Comparison of ENCODE assay signal across 8 cellular contexts in the genomic region with DNA sequence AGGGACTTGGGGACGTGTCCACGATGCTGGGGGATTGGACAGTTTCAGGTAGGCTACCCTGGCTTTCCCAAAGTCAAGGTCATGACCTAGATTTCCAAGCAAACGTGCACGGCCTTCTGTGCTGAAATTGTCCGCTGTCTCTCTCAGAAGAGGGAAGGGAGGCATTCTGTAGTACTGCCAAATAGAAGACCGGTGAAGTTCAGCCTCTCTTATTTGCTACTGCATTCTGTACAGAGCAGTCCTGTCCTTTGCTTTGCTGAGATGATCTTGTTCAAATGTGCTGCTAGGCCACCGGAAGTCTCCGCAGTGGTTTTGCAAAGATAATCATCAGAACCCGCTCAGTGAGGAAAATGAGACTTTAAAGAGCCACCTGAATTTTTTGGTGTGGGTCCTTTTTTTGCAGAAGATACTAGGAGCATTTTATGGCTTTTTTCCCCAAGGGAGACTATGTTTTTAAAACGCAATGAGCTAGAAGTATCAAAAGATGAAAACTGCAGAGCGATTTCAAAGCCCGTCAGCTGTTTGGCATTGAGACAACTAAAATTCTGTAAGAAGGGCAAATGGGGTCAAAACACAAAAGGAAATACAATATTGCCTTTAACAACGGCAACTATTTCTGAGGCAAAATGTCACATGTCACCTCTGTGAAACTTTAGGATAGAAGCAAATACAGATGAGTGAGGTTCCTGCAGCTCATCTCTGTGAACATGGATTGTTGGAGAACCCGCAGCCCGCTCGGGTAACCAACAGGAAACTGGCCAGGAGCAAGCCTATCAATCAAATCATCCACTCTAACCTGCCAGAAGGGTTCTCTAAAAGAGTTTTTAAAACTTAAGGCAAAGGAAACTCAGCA. TPM values are rescaled to one million over a fixed set of nuclear protein-coding genes. Genes with fewer than 3 reads are reported as not detected.
DNase-seq lines count a peak whose midpoint lies in the region; ATAC-seq and TF ChIP-seq lines count a peak whose summit lies in the region.

No MANE protein-coding gene starts in this region.

- H3K4me1 Mint-ChIP-seq in stimulated activated memory B cell treated with anti-CD40 and anti-IgM and Interleukin-4, amounts not matched to agents 10 μg/mL and 1 μg/mL and 100 μg/mL, for 72 hours: peaks cover 17% of the 10 kb centered on the region

- H3K4me1 ChIP-seq in KMS-11 (ENCODE audit: low read depth, poor library complexity, severe bottlenecking) (peaks cover 17% of the 10 kb centered on the region), fibroblast of lung (ENCODE audit: control insufficient read depth, extremely low read depth, insufficient read depth, low read length) (peaks cover 11% of the 10 kb centered on the region)

- TF ChIP-seq CTCF in KMS-11 (conservative IDR thresholded peaks at IDR 0.05; ENCODE audit: low read depth, low read length) (no peak), fibroblast of lung (conservative IDR thresholded peaks at IDR 0.05 in 1 of 2, IDR thresholded peaks at IDR 0.05 in 1 of 2; ENCODE audit: low read depth in 1 of 2, low read length in 2 of 2) (no peak), foreskin fibroblast (IDR thresholded peaks at IDR 0.05; ENCODE audit: low read depth, low read length) (no peak), GM20000 (IDR thresholded peaks at IDR 0.05; ENCODE audit: extremely low read depth, missing control alignments) (no peak)

- H3K9ac ChIP-seq in KMS-11 (no peak overlapping the region), fibroblast of lung (ENCODE audit: insufficient read depth, low read length) (no peak overlapping the region)

- no peaks in the 10 kb centered on the region for H3K9me3 Mint-ChIP-seq in stimulated activated memory B cell treated with anti-CD40 and anti-IgM and Interleukin-4, amounts not matched to agents 10 μg/mL and 1 μg/mL and 100 μg/mL, for 72 hours

- H3K36me3 ChIP-seq in KMS-11 (ENCODE audit: insufficient read depth) (no peaks in the 10 kb centered on the region), fibroblast of lung (ENCODE audit: control insufficient read depth, insufficient read depth, low read length) (no peaks in the 10 kb centered on the region)

- no peaks in the 10 kb centered on the region for H3K36me3 Mint-ChIP-seq in stimulated activated memory B cell treated with anti-CD40 and anti-IgM and Interleukin-4, amounts not matched to agents 10 μg/mL and 1 μg/mL and 100 μg/mL, for 72 hours

- peak overlapping the region; percentile 89 for H3K4me2 ChIP-seq in KMS-11
- peak overlapping the region; percentile 11 for H3K4me2 ChIP-seq in fibroblast of lung (ENCODE audit: extremely low read depth, insufficient read depth, low read length)

- no peaks in the 10 kb centered on the region for H3K9me3 ChIP-seq in fibroblast of lung (ENCODE audit: control insufficient read depth, insufficient read depth, low read depth, low read length)

- H3K27ac ChIP-seq in KMS-11: no peak overlapping the region
- H3K27ac ChIP-seq in fibroblast of lung (ENCODE audit: insufficient read depth, low read length): no peak overlapping the region

- H3K4me3 ChIP-seq in KMS-11 (IDR thresholded peaks at IDR 0.05; ENCODE audit: insufficient read depth, low read depth, low read length): no peak overlapping the region
- H3K4me3 ChIP-seq in fibroblast of lung (replicated peaks in 1 of 4; ENCODE audit: control extremely low read depth in 1 of 4, insufficient read depth in 1 of 4, low read depth in 3 of 4, low read length in 4 of 4): no peak overlapping the region
- H3K4me3 ChIP-seq in foreskin fibroblast (ENCODE audit: low read depth in 1 of 2, low read length in 2 of 2): no peak overlapping the region

- H3K79me2 ChIP-seq in KMS-11 (ENCODE audit: insufficient read depth, low read depth): peaks cover 5% of the 10 kb centered on the region; the same call in 1 of the 2 replicates
- peaks cover 20% of the 10 kb centered on the region for H3K79me2 ChIP-seq in fibroblast of lung (ENCODE audit: control insufficient read depth, insufficient read depth, low read length)

- peaks cover 8% of the 10 kb centered on the region for H3K27me3 Mint-ChIP-seq in stimulated activated memory B cell treated with anti-CD40 and anti-IgM and Interleukin-4, amounts not matched to agents 10 μg/mL and 1 μg/mL and 100 μg/mL, for 72 hours

- no peak overlapping the region for H3K4me3 Mint-ChIP-seq in stimulated activated memory B cell treated with anti-CD40 and anti-IgM and Interleukin-4, amounts not matched to agents 10 μg/mL and 1 μg/mL and 100 μg/mL, for 72 hours

- peak overlapping the region; percentile 86; the same call in 1 of the 2 replicates for H2AFZ ChIP-seq in KMS-11 (ENCODE audit: low read depth)
- peak overlapping the region; percentile 60 for H2AFZ ChIP-seq in fibroblast of lung (ENCODE audit: low read length)

- ATAC-seq in stimulated activated memory B cell treated with anti-CD40 and anti-IgM and Interleukin-4, amounts not matched to agents 10 μg/mL and 1 μg/mL and 100 μg/mL, for 72 hours: no peak

- H3K27ac Mint-ChIP-seq in stimulated activated memory B cell treated with anti-CD40 and anti-IgM and Interleukin-4, amounts not matched to agents 10 μg/mL and 1 μg/mL and 100 μg/mL, for 72 hours: no peak overlapping the region

- DNase-seq in activated CD4-positive, alpha-beta T cell treated with anti-CD3 and anti-CD28 coated beads, Interleukin-2, amount 50 U/mL, for 48 hours: peak; percentile 33 to 43
- no peak for DNase-seq in fibroblast of lung (ENCODE audit: low read depth in 2 of 2)
- peak; percentile 10 to 15 for DNase-seq in stimulated activated CD8-positive, alpha-beta memory T cell treated with anti-CD3 and anti-CD28 coated beads, Interleukin-15, amount 100 ng/mL, for 48 hours (ENCODE audit: low read depth in 2 of 2)
- no peak for DNase-seq in foreskin fibroblast
- DNase-seq in GM20000 (ENCODE audit: low spot score): no peak
- DNase-seq in GDM1 (lab: John Stamatoyannopoulos, UW): no peak

- H4K20me1 ChIP-seq in KMS-11 (ENCODE audit: insufficient read depth) (no peaks in the 10 kb centered on the region), fibroblast of lung (ENCODE audit: control insufficient read depth, extremely low read depth, insufficient read depth, low read length) (no peaks in the 10 kb centered on the region)

- H3K27me3 ChIP-seq in KMS-11 (ENCODE audit: insufficient read depth, low read depth) (no peaks in the 10 kb centered on the region), fibroblast of lung (ENCODE audit: control insufficient read depth, insufficient read depth, low read length) (no peaks in the 10 kb centered on the region)

RNA-seq across cellular contexts. Expression of gene NMT2, which starts 1.3 kb away (rescaled TPM):
- 21.0 and 21.3 TPM in 2 replicates for total RNA-seq in fibroblast of lung
- 16.6 and 35.2 TPM in 2 replicates for polyA plus RNA-seq in fibroblast of lung
- 18.8 and 37.7 TPM in 2 replicates for polyA plus RNA-seq in fibroblast of lung (2012)
- polyA minus RNA-seq in fibroblast of lung (ENCODE audit: low replicate concordance): 7.5 and 11.8 TPM in 2 replicates

Comparison
In these comparisons a context has a peak if more than half of its experiments do, and no peak if none do; other contexts are left out.
1. DNase-seq: peak in activated CD4-positive, alpha-beta T cell treated with anti-CD3 and anti-CD28 coated beads, Interleukin-2, amount 50 U/mL, for 48 hours (2 of 2) and stimulated activated CD8-positive, alpha-beta memory T cell treated with anti-CD3 and anti-CD28 coated beads, Interleukin-15, amount 100 ng/mL, for 48 hours (2 of 2); none in fibroblast of lung (0 of 2), foreskin fibroblast (0 of 2), GM20000 (single experiment) and GDM1 (single experiment).